1 cellular context compared by ENCODE assay signal in the genomic region with DNA sequence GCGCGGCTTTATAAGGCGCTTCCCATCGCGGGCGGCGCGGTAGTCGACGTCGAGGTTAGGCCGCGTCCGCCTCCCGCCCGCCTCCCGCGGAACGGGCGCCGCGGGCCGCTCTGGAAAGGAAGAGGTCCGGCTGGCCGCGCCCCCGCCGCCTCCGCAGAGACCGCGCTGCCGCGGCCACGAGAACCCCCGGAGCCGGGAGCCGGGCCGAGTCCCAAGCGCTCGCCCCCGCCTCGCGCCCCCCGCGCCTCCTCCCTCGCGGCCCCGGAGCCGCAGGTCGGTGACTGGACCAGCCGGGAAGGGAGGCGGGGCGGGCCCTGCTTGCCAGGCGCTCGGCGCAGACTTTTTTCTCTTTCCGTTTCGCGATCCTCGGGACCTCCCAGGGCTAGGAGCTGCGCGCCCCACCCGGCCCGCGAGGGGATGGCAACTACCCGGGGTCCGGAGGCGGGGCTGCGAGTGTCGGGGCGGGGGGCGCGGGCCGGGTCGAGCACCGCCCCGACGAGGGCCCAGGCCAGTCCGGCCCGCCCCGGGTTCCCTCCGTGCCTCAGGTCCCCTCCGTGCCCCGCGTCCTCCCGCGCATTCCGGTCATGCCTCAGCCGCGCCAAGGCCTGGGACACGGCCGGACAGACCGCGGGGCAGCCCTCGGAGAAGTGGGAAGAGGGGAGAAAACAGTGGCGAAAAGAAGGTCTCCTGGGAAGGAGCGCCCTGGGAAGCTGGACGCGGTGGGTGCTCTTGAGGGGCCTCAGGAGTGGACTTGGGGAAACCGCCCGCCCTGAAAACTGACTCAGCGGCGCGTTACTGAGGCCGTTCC.
TF ChIP-seq lines count a peak whose summit lies in the region.

No MANE protein-coding gene starts in this region.

TF ChIP-seq in WTC11, 78 proteins besides CTCF, POLR2A, EP300 and RAD21 (continued from another document):
- TF ChIP-seq, protein P1, sequence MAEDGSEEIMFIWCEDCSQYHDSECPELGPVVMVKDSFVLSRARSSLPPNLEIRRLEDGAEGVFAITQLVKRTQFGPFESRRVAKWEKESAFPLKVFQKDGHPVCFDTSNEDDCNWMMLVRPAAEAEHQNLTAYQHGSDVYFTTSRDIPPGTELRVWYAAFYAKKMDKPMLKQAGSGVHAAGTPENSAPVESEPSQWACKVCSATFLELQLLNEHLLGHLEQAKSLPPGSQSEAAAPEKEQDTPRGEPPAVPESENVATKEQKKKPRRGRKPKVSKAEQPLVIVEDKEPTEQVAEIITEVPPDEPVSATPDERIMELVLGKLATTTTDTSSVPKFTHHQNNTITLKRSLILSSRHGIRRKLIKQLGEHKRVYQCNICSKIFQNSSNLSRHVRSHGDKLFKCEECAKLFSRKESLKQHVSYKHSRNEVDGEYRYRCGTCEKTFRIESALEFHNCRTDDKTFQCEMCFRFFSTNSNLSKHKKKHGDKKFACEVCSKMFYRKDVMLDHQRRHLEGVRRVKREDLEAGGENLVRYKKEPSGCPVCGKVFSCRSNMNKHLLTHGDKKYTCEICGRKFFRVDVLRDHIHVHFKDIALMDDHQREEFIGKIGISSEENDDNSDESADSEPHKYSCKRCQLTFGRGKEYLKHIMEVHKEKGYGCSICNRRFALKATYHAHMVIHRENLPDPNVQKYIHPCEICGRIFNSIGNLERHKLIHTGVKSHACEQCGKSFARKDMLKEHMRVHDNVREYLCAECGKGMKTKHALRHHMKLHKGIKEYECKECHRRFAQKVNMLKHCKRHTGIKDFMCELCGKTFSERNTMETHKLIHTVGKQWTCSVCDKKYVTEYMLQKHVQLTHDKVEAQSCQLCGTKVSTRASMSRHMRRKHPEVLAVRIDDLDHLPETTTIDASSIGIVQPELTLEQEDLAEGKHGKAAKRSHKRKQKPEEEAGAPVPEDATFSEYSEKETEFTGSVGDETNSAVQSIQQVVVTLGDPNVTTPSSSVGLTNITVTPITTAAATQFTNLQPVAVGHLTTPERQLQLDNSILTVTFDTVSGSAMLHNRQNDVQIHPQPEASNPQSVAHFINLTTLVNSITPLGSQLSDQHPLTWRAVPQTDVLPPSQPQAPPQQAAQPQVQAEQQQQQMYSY (CRISPR knock-in tag; IDR thresholded peaks at IDR 0.05) = no peak
- TF ChIP-seq GABPB1 (CRISPR knock-in tag; IDR thresholded peaks at IDR 0.05) = peak; percentile 46
- TF ChIP-seq ZNF423 (CRISPR knock-in tag; IDR thresholded peaks at IDR 0.05) = 0 out of 2 replicates have a peak, but pooled peaks have one; percentile 11
